Comparison of ENCODE assay signal across 23 cellular contexts in the genomic region with DNA sequence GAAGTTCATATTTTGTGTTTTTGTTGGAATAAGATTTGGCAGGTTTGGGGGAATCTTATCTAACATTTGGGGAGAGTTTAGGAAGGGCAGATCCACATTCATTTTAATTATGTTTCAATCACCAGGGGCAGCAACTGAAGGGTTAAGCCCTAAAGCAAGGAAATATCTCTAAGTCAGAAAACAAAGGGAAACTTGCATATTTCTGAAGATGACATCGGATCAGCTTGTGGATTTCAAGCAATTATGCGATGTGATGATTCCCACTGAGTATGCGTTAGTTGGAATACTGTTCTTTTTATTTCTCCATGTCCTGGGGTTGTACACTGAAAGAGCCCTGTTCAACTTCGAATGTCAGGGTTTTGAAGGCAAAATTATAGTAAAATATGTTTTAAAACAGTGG. TPM values are rescaled to one million over a fixed set of nuclear protein-coding genes. Genes with fewer than 3 reads are reported as not detected.
DNase-seq lines count a peak whose midpoint lies in the region; ATAC-seq, FAIRE-seq and TF ChIP-seq lines count a peak whose summit lies in the region.
"Had no signal": no experiment of that assay in that cellular context is flagged by ENCODE, and none has a peak within 500 bp of the region (broad histone marks: within the 10 kb centered on the region; RNA-seq: fewer than 3 reads in every experiment).

No MANE protein-coding gene starts in this region.

- H3K79me2 ChIP-seq in mammary epithelial cell (ENCODE audit: insufficient read depth, low read length) (no peaks in the 10 kb centered on the region), endothelial cell of umbilical vein (ENCODE audit: control insufficient read depth, insufficient read depth, low read length) (no peaks in the 10 kb centered on the region)

- H3K4me3 Mint-ChIP-seq in MCF 10A (ENCODE audit: unreplicated experiment) = no peak overlapping the region
- H3K4me3 Mint-ChIP-seq: central memory CD8-positive, alpha-beta T cell had no signal

- H3K27ac ChIP-seq in mammary epithelial cell (ENCODE audit: insufficient read depth, low read depth, low read length) (no peak overlapping the region), endothelial cell of umbilical vein (ENCODE audit: insufficient read depth, low read depth, low read length) (peak overlapping the region; percentile 96), muscle layer of colon (ENCODE audit: low read depth, low read length) (peak overlapping the region; percentile 57)
- H3K27ac ChIP-seq: 22Rv1, testis had no signal

- intact Hi-C loops in MCF 10A (cut with micrococcal nuclease) = no loop called here
- intact Hi-C loops in mammary epithelial cell (cut with micrococcal nuclease) = no loop called here
- intact Hi-C loops in endothelial cell of umbilical vein (cut with micrococcal nuclease) = loop anchor here (5.0 kb wide), 2 partner anchors 54 to 156 kb away; no protein-coding TSS in a partner anchor

- TF ChIP-seq POLR2A in endothelial cell of umbilical vein (IDR thresholded peaks at IDR 0.05; ENCODE audit: low read depth, low read length) = no peak

- ATAC-seq in HG02970 (IDR thresholded peaks at IDR 0.05; ENCODE audit: low FRiP score, unreplicated experiment) = no peak
- ATAC-seq: mucosa of descending colon had no signal

- CTCF ChIA-PET in MCF 10A (lab: Yijun Ruan, JAX) = interaction anchor here (0.6 to 1.3 kb wide), 3 partner anchors 9 to 607 kb away, joined by 3 to 5 read pairs (median 3); no protein-coding TSS in a partner anchor
- CTCF ChIA-PET in mammary epithelial cell (lab: Charles Lee; ENCODE audit: low non-redundant PET) = no interaction called here
- CTCF ChIA-PET in endothelial cell of umbilical vein (lab: Charles Lee) = interaction anchor here (2.4 to 5.4 kb wide), 2 partner anchors 19 to 946 kb away, joined by 8 to 60 read pairs; no protein-coding TSS in a partner anchor

- H3K36me3 Mint-ChIP-seq in MCF 10A (ENCODE audit: insufficient read depth, unreplicated experiment) = peaks cover 5% of the 10 kb centered on the region

- TF ChIP-seq CTCF in MCF 10A (IDR thresholded peaks at IDR 0.05; ENCODE audit: unreplicated experiment) (no peak), mammary epithelial cell (conservative IDR thresholded peaks at IDR 0.05 in 1 of 2, IDR thresholded peaks at IDR 0.05 in 1 of 2; ENCODE audit: extremely low read depth in 1 of 2, insufficient read depth in 1 of 2, low read depth in 1 of 2, low read length in 2 of 2) (no peak), endothelial cell of umbilical vein (IDR thresholded peaks at IDR 0.05; ENCODE audit: extremely low read depth in 1 of 2, insufficient read depth in 1 of 2, low read depth in 1 of 2, low read length in 2 of 2) (no peak)

- peaks cover 8% of the 10 kb centered on the region for H3K9me3 Mint-ChIP-seq in MCF 10A (ENCODE audit: unreplicated experiment)
- H3K9me3 Mint-ChIP-seq: central memory CD8-positive, alpha-beta T cell had no signal

- H3K4me2 ChIP-seq in mammary epithelial cell (ENCODE audit: insufficient read depth, low read depth, low read length) = no peak overlapping the region
- H3K4me2 ChIP-seq in endothelial cell of umbilical vein (ENCODE audit: insufficient read depth, low read length) = peak overlapping the region; percentile 85

- H4K20me1 ChIP-seq in mammary epithelial cell (ENCODE audit: insufficient read depth, low read length) = no peaks in the 10 kb centered on the region
- no peaks in the 10 kb centered on the region for H4K20me1 ChIP-seq in endothelial cell of umbilical vein (replicated peaks; ENCODE audit: control insufficient read depth, extremely low read depth, insufficient read depth, low read length)

- H3K9me3 ChIP-seq in mammary epithelial cell (replicated peaks; ENCODE audit: insufficient read depth, low read length) = no peaks in the 10 kb centered on the region
- H3K9me3 ChIP-seq in endothelial cell of umbilical vein (replicated peaks; ENCODE audit: control insufficient read depth, insufficient read depth, low read length) = no peaks in the 10 kb centered on the region
- no peaks in the 10 kb centered on the region for H3K9me3 ChIP-seq in muscle layer of colon (ENCODE audit: low read length)
- H3K9me3 ChIP-seq: BE2C, mucosa of descending colon, testis had no signal

- H3K4me1 Mint-ChIP-seq in MCF 10A (ENCODE audit: insufficient read depth, unreplicated experiment) = peaks cover 7% of the 10 kb centered on the region
- H3K4me1 Mint-ChIP-seq: central memory CD8-positive, alpha-beta T cell had no signal

- H3K4me1 ChIP-seq in mammary epithelial cell (ENCODE audit: insufficient read depth, low read length) (peaks cover 26% of the 10 kb centered on the region), endothelial cell of umbilical vein (ENCODE audit: control insufficient read depth, extremely low read depth, insufficient read depth, low read length) (peaks cover 36% of the 10 kb centered on the region), muscle layer of colon (ENCODE audit: insufficient read depth, low read length) (peaks cover 25% of the 10 kb centered on the region)
- H3K4me1 ChIP-seq: testis had no signal

- H3K36me3 ChIP-seq in mammary epithelial cell (ENCODE audit: insufficient read depth, low read length) = no peaks in the 10 kb centered on the region
- no peaks in the 10 kb centered on the region for H3K36me3 ChIP-seq in endothelial cell of umbilical vein (ENCODE audit: control insufficient read depth in 2 of 2, extremely low read depth in 1 of 2, insufficient read depth in 2 of 2, low read length in 2 of 2)
- no peaks in the 10 kb centered on the region for H3K36me3 ChIP-seq in muscle layer of colon (ENCODE audit: insufficient read depth, low read length)
- H3K36me3 ChIP-seq: BE2C had no signal

- BruUV-seq in MCF 10A (replicated peaks; lab: Mats Ljungman, UMichigan) (no TSS peak), mammary epithelial cell (replicated peaks; lab: Mats Ljungman, UMichigan) (no TSS peak), endothelial cell of umbilical vein (replicated peaks; lab: Mats Ljungman, UMichigan) (no TSS peak)

- H2AFZ ChIP-seq in mammary epithelial cell (ENCODE audit: low read depth, low read length) (no peak overlapping the region), endothelial cell of umbilical vein (ENCODE audit: low read depth, low read length) (peak overlapping the region; percentile 5)

- no peaks in the 10 kb centered on the region for H3K9me1 ChIP-seq in endothelial cell of umbilical vein (replicated peaks; ENCODE audit: control insufficient read depth, extremely low read depth, insufficient read depth, low read length)

- peak; percentile 56 for FAIRE-seq in endothelial cell of umbilical vein (lab: Jason Lieb, UNC)
- FAIRE-seq: frontal cortex, HTR-8/SVneo had no signal

- no peaks in the 10 kb centered on the region for H3K27me3 Mint-ChIP-seq in MCF 10A (ENCODE audit: insufficient read depth, unreplicated experiment)

- H3K4me3 ChIP-seq in mammary epithelial cell (replicated peaks in 1 of 3; ENCODE audit: insufficient read depth in 1 of 3, low read depth in 2 of 3, low read length in 3 of 3) (no peak overlapping the region), endothelial cell of umbilical vein (replicated peaks in 1 of 3; ENCODE audit: insufficient read depth in 1 of 3, low read depth in 1 of 3, low read length in 3 of 3) (no peak overlapping the region), muscle layer of colon (ENCODE audit: low read depth in 1 of 2, low read length in 2 of 2) (no peak overlapping the region)
- H3K4me3 ChIP-seq: mucosa of descending colon, testis had no signal

- WGBS in mammary epithelial cell (ENCODE audit: low coverage, missing lambda C conversion rate) = 36% methylated on average over 4 of the region's 4 CpGs

- dilution Hi-C loops in mammary epithelial cell (cut with HindIII; ENCODE audit: low sequenced_read_pairs) = loop anchor here (5.0 kb wide), 1 partner anchor 106 kb away; no protein-coding TSS in a partner anchor
- dilution Hi-C loops in endothelial cell of umbilical vein (cut with MboI; ENCODE audit: extremely low pct_ligation_motif_present, low sequenced_read_pairs) = no loop called here

- H3K27ac Mint-ChIP-seq in MCF 10A (ENCODE audit: low read depth, unreplicated experiment) = peak overlapping the region; percentile 57

- H3K9ac ChIP-seq in mammary epithelial cell (ENCODE audit: insufficient read depth, low read length) = no peak overlapping the region
- peak overlapping the region; percentile 63 for H3K9ac ChIP-seq in endothelial cell of umbilical vein (replicated peaks; ENCODE audit: extremely low read depth, insufficient read depth, low read length)
- H3K9ac ChIP-seq in muscle layer of colon (ENCODE audit: low read length) = no peak overlapping the region

- no peaks in the 10 kb centered on the region for H3K27me3 ChIP-seq in mammary epithelial cell (ENCODE audit: insufficient read depth, low read length)
- H3K27me3 ChIP-seq in endothelial cell of umbilical vein (ENCODE audit: control insufficient read depth in 2 of 2, insufficient read depth in 2 of 2, low read length in 2 of 2) = no peaks in the 10 kb centered on the region
- no peaks in the 10 kb centered on the region for H3K27me3 ChIP-seq in muscle layer of colon (ENCODE audit: control insufficient read depth in 1 of 2, insufficient read depth in 2 of 2, low read length in 2 of 2)
- H3K27me3 ChIP-seq: BE2C, testis had no signal

- in situ Hi-C loops in mammary epithelial cell (cut with MboI; ENCODE audit: low sequenced_read_pairs in 2 of 2) = no loop called here

- DNase-seq in MCF 10A (ENCODE audit: unreplicated experiment) (no peak), mammary epithelial cell (no peak), endothelial cell of umbilical vein (ENCODE audit: low read depth, low spot score) (peak; percentile 53), NCI-H187 treated with DMSO at 0.1 percent for 48 hours (lab: John Stamatoyannopoulos, UW) (no peak), SW480 (ENCODE audit: low spot score) (no peak)
- DNase-seq in activated naive CD4-positive, alpha-beta T cell (lab: John Stamatoyannopoulos, UW) = no peak
- DNase-seq: activated CD4-positive, alpha-beta T cell treated with anti-CD3 and anti-CD28 coated beads, Interleukin-2, amount 50 U/mL, for 4 hours; amygdala; BE2C; Calu3; mucosa of descending colon; NCI-H1417 treated with DMSO at 0.1 percent for 48 hours; NCI-H748 treated with DMSO at 0.1 percent for 48 hours; retina; SHP77; testis had no signal

- POLR2A ChIA-PET in MCF 10A (lab: Yijun Ruan, JAX) = no interaction called here
- POLR2A ChIA-PET in endothelial cell of umbilical vein (lab: Charles Lee) = no interaction called here

RNA-seq across cellular contexts. Expression of a gene that starts 59.8 kb away (rescaled TPM):
- total RNA-seq in MCF 10A (2022) (52.2 and 70.8 TPM in 2 replicates), mammary epithelial cell (10 to 100 TPM; 64.3 to 96.9 TPM), endothelial cell of umbilical vein (160 and 174 TPM in 2 replicates)
- polyA plus RNA-seq in mammary epithelial cell (37.4 TPM), endothelial cell of umbilical vein (23.4 and 26.4 TPM in 2 replicates)
- polyA minus RNA-seq in mammary epithelial cell (360 TPM), endothelial cell of umbilical vein (232 and 242 TPM in 2 replicates)
- polyA plus RNA-seq in endothelial cell of umbilical vein (2011; cell fraction: cytosol; rRNA removed) = 37.4 and 43.7 TPM in 2 replicates
- polyA plus RNA-seq in endothelial cell of umbilical vein (2011; cell fraction: nucleus; rRNA removed) = 154 and 187 TPM in 2 replicates
- 57.7 and 61.6 TPM in 2 replicates for polyA plus RNA-seq in endothelial cell of umbilical vein (2012)
- polyA minus RNA-seq in endothelial cell of umbilical vein (2011; cell fraction: cytosol; rRNA and poly(A)+ RNA removed) = 21.1 TPM
- polyA minus RNA-seq in endothelial cell of umbilical vein (2011; cell fraction: nucleus; rRNA and poly(A)+ RNA removed) = 402 and 529 TPM in 2 replicates
- total RNA-seq: T-helper 2 cell treated with Interferon-gamma antibody and Interleukin-4, amounts not matched to agents 100 ng/mL and 5 ng/mL, for 36 hours had no signal
